In the genomic region with DNA sequence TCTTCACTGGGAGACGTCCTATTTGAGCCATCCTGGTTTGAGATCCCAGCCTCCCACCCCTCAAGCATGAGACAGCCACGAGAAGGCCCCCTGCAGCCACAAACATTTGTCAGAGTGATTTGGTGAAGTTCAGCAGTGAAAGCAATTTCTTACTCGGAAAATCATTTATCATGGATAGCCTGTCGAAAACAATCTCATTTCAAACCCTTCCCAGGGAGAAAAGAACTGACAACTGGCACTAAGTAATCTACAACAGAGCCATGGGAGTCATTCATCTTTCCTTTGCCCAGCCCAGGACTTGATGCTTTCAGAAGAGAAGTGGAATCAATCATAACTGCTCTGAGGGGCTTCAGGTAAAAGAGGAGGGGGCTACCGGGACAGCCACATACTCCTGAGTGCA, we compare ENCODE assay signal across 21 cellular contexts.
DNase-seq lines count a peak whose midpoint lies in the region; ATAC-seq and TF ChIP-seq lines count a peak whose summit lies in the region.
"Had no signal": no experiment of that assay in that cellular context is flagged by ENCODE, and none has a peak within 500 bp of the region (broad histone marks: within the 10 kb centered on the region; RNA-seq: fewer than 3 reads in every experiment).

No MANE protein-coding gene starts in this region.

- no peak for TF ChIP-seq CTCF in HFFc6 (IDR thresholded peaks at IDR 0.05)
- no peak for TF ChIP-seq CTCF in chondrocyte (IDR thresholded peaks at IDR 0.05)
- TF ChIP-seq CTCF in neural crest cell (conservative IDR thresholded peaks at IDR 0.05) = no peak
- no peak for TF ChIP-seq CTCF in smooth muscle cell (IDR thresholded peaks at IDR 0.05; ENCODE audit: borderline replicate concordance, insufficient read depth, poor library complexity, severe bottlenecking)

- H3K27ac Mint-ChIP-seq in HFFc6 = peak overlapping the region; percentile 59
- peak overlapping the region; percentile 5 for H3K27ac Mint-ChIP-seq in chondrocyte (ENCODE audit: unreplicated experiment)
- H3K27ac Mint-ChIP-seq in neural crest cell (ENCODE audit: unreplicated experiment) = peak overlapping the region; percentile 17
- H3K27ac Mint-ChIP-seq in activated T-helper 17 cell treated with anti-CD3 and anti-CD28 coated beads, Interleukin-2, amount 50 U/mL, for 72 hours = no peak overlapping the region
- H3K27ac Mint-ChIP-seq: CD4-positive, CD25-positive, alpha-beta regulatory T cell; IgD-negative memory B cell had no signal

- no peak overlapping the region for H2AFZ ChIP-seq in smooth muscle cell (ENCODE audit: low read depth)
- H2AFZ ChIP-seq: GM23248 had no signal

- no peak overlapping the region for H3K4me3 ChIP-seq in smooth muscle cell
- H3K4me3 ChIP-seq: GM23248 had no signal

- no peaks in the 10 kb centered on the region for H3K79me2 ChIP-seq in smooth muscle cell (ENCODE audit: low read depth)

- DNase-seq in HFFc6 = no peak
- DNase-seq in chondrocyte (ENCODE audit: low spot score) = no peak
- DNase-seq in neural crest cell (ENCODE audit: low read depth, low spot score) = no peak
- no peak for DNase-seq in smooth muscle cell (lab: John Stamatoyannopoulos, UW; ENCODE audit: unreplicated experiment)
- DNase-seq in NCI-H1436 (lab: John Stamatoyannopoulos, UW) = no peak
- DNase-seq in left lobe of liver (ENCODE audit: low spot score) = no peak
- DNase-seq: CD4-positive, CD25-positive, alpha-beta regulatory T cell; COR-L47; DMS 273 treated with DMSO at 0.1 percent for 48 hours; DND-41; Karpas-422; NCI-H1048; NCI-H1436 treated with DMSO at 0.1 percent for 48 hours; NCI-H2029; NK-92 treated with Interleukin-12 subunit alpha and Interleukin-12 subunit beta, amount 100 ng/mL, for 24 hours; SHP77 had no signal

- H3K4me3 Mint-ChIP-seq in HFFc6 (no peak overlapping the region), chondrocyte (ENCODE audit: unreplicated experiment) (no peak overlapping the region), neural crest cell (no peak overlapping the region)
- no peak overlapping the region for H3K4me3 Mint-ChIP-seq in activated T-helper 17 cell treated with anti-CD3 and anti-CD28 coated beads, Interleukin-2, amount 50 U/mL, for 72 hours
- H3K4me3 Mint-ChIP-seq: CD4-positive, CD25-positive, alpha-beta regulatory T cell; IgD-negative memory B cell had no signal

- H3K36me3 Mint-ChIP-seq in HFFc6 (ENCODE audit: low read depth) (peaks cover 13% of the 10 kb centered on the region), chondrocyte (ENCODE audit: low read depth) (no peaks in the 10 kb centered on the region), neural crest cell (ENCODE audit: low read depth) (no peaks in the 10 kb centered on the region)
- H3K36me3 Mint-ChIP-seq in activated T-helper 17 cell treated with anti-CD3 and anti-CD28 coated beads, Interleukin-2, amount 50 U/mL, for 72 hours (ENCODE audit: low read depth) = no peaks in the 10 kb centered on the region
- H3K36me3 Mint-ChIP-seq: CD4-positive, CD25-positive, alpha-beta regulatory T cell; IgD-negative memory B cell had no signal

- H3K27ac ChIP-seq in smooth muscle cell (ENCODE audit: low read depth) = no peak overlapping the region
- H3K27ac ChIP-seq: GM23248 had no signal

- H3K9me3 Mint-ChIP-seq in HFFc6 (no peaks in the 10 kb centered on the region), chondrocyte (ENCODE audit: low read depth) (no peaks in the 10 kb centered on the region), neural crest cell (no peaks in the 10 kb centered on the region)
- H3K9me3 Mint-ChIP-seq in activated T-helper 17 cell treated with anti-CD3 and anti-CD28 coated beads, Interleukin-2, amount 50 U/mL, for 72 hours = no peaks in the 10 kb centered on the region
- H3K9me3 Mint-ChIP-seq: IgD-negative memory B cell had no signal

- no peaks in the 10 kb centered on the region for H3K36me3 ChIP-seq in smooth muscle cell (ENCODE audit: low read depth)
- H3K36me3 ChIP-seq: BE2C had no signal

- no peaks in the 10 kb centered on the region for H3F3A ChIP-seq in smooth muscle cell (ENCODE audit: low read depth)

- WGBS in smooth muscle cell (ENCODE audit: low lambda C conversion rate) = 44% methylated on average over 5 of the region's 5 CpGs

- H3K9ac ChIP-seq in smooth muscle cell (ENCODE audit: low read depth) = no peak overlapping the region
- H3K9ac ChIP-seq: GM23248 had no signal

- H3K4me1 Mint-ChIP-seq in HFFc6 (ENCODE audit: low read depth) (peaks cover 65% of the 10 kb centered on the region), chondrocyte (ENCODE audit: low read depth) (peaks cover 56% of the 10 kb centered on the region), neural crest cell (peaks cover 10% of the 10 kb centered on the region)
- no peaks in the 10 kb centered on the region for H3K4me1 Mint-ChIP-seq in activated T-helper 17 cell treated with anti-CD3 and anti-CD28 coated beads, Interleukin-2, amount 50 U/mL, for 72 hours
- H3K4me1 Mint-ChIP-seq: CD4-positive, CD25-positive, alpha-beta regulatory T cell had no signal

- peaks cover 13% of the 10 kb centered on the region for H3K4me1 ChIP-seq in smooth muscle cell (ENCODE audit: low read depth)

- no peaks in the 10 kb centered on the region for H4K20me1 ChIP-seq in smooth muscle cell (ENCODE audit: low read depth)

- no peaks in the 10 kb centered on the region for H3K27me3 ChIP-seq in smooth muscle cell (ENCODE audit: low read depth)
- H3K27me3 ChIP-seq: BE2C had no signal

- ATAC-seq in activated T-helper 17 cell treated with anti-CD3 and anti-CD28 coated beads, Interleukin-2, amount 50 U/mL, for 72 hours (replicated peaks) = no peak
- ATAC-seq in left lobe of liver (no peak), HG03139 (IDR thresholded peaks at IDR 0.05; ENCODE audit: unreplicated experiment) (no peak)

- no peaks in the 10 kb centered on the region for H3K27me3 Mint-ChIP-seq in HFFc6 (ENCODE audit: insufficient read depth)
- H3K27me3 Mint-ChIP-seq in chondrocyte (ENCODE audit: low read depth) = no peaks in the 10 kb centered on the region
- H3K27me3 Mint-ChIP-seq in neural crest cell (ENCODE audit: low read depth) = no peaks in the 10 kb centered on the region
- peaks cover 15% of the 10 kb centered on the region for H3K27me3 Mint-ChIP-seq in activated T-helper 17 cell treated with anti-CD3 and anti-CD28 coated beads, Interleukin-2, amount 50 U/mL, for 72 hours

- no peaks in the 10 kb centered on the region for H3K9me3 ChIP-seq in smooth muscle cell (replicated peaks; ENCODE audit: low read depth)
- H3K9me3 ChIP-seq: BE2C had no signal

- H3K4me2 ChIP-seq in smooth muscle cell = peak overlapping the region; percentile 16
